In the genomic region with DNA sequence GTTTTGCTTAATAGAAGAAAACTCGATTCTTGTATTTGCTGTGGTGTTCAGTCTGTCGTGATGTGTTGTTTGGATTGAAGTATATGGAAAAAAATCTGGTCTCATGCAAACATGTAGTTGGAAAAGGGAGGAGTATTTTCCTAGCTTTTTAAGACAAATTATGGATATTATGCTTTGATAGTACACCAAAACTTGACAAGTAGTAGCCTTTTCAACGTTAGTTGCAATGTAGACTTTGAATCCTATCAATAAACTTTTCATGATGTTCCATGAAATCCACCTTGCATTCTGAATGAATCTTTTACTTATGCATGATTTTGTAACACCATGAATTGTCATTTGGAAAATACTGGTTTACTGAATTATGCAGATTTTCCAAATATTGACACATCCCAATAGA, we compare ENCODE assay signal across 24 cellular contexts.
"Had no signal": no experiment of that assay in that cellular context is flagged by ENCODE, and none has a peak within 500 bp of the region (broad histone marks: within the 10 kb centered on the region; RNA-seq: fewer than 3 reads in every experiment).

No MANE protein-coding gene starts in this region.

- H3K27ac ChIP-seq: colonic mucosa, coronary artery, dorsolateral prefrontal cortex, epithelial cell of prostate, esophagus muscularis mucosa, esophagus squamous epithelium, foreskin keratinocyte, gastrocnemius medialis, gastroesophageal sphincter, heart left ventricle, heart right ventricle had no signal

- H3K9me3 ChIP-seq: colonic mucosa, esophagus muscularis mucosa, esophagus squamous epithelium, gastrocnemius medialis, gastroesophageal sphincter had no signal

- DNase-seq: colonic mucosa; cortex of kidney; dermis blood vessel endothelial cell; dorsolateral prefrontal cortex; effector CD4-positive, alpha-beta T cell; effector CD8-positive, alpha-beta T cell; effector memory CD4-positive, alpha-beta T cell; effector memory CD8-positive, alpha-beta T cell; endodermal cell; erythroblast; esophagus squamous epithelium; foreskin fibroblast; foreskin keratinocyte; foreskin melanocyte; gastrocnemius medialis; glutamatergic neuron; head of caudate nucleus; heart left ventricle; heart right ventricle had no signal

- ATAC-seq: effector memory CD8-positive, alpha-beta T cell; esophagus mucosa; foreskin keratinocyte; gastrocnemius medialis; gastroesophageal sphincter; heart left ventricle; heart right ventricle had no signal

- H3K4me3 ChIP-seq: colonic mucosa, coronary artery, dorsolateral prefrontal cortex, esophagus muscularis mucosa, esophagus squamous epithelium, gastrocnemius medialis, gastroesophageal sphincter, heart left ventricle, heart right ventricle had no signal

- H3K4me1 ChIP-seq: colonic mucosa, esophagus muscularis mucosa, gastroesophageal sphincter, heart left ventricle had no signal

- H3K27me3 ChIP-seq: colonic mucosa, gastrocnemius medialis had no signal

- H3K36me3 ChIP-seq: colonic mucosa, esophagus muscularis mucosa, esophagus squamous epithelium, gastrocnemius medialis, gastroesophageal sphincter, heart left ventricle, heart right ventricle had no signal
